10 cellular contexts compared by ENCODE assay signal in genomic region chr19:46142294-46142693, GRCh38. TPM values are rescaled to one million over a fixed set of nuclear protein-coding genes. Genes with fewer than 3 reads are reported as not detected.
"Had no signal": no experiment of that assay in that cellular context is flagged by ENCODE, and none has a peak within 500 bp of the region (broad histone marks: within the 10 kb centered on the region; RNA-seq: fewer than 3 reads in every experiment).

No MANE protein-coding gene starts in this region.

- H3K4me3 ChIP-seq: GM23338, HAP-1 had no signal

- H3K9me3 Mint-ChIP-seq: GM23338, HFFc6 had no signal

- H2AFZ ChIP-seq: GM23338 had no signal

- H3K4me1 ChIP-seq: HAP-1 had no signal

- H3K27ac ChIP-seq: HL-60 had no signal

- H3K4me3 Mint-ChIP-seq: GM23338, HFFc6, IgD-negative memory B cell had no signal

- H3K4me2 ChIP-seq: GM23338 had no signal

- H3K36me3 ChIP-seq: HAP-1 had no signal

- DNase-seq: H7, HFFc6, KG1 had no signal

- ATAC-seq: GM23338, HCT116 had no signal

- H3K4me1 Mint-ChIP-seq: GM23338, IgD-negative memory B cell had no signal

- H3K9me3 ChIP-seq: HAP-1 had no signal

- H3K36me3 Mint-ChIP-seq: IgD-negative memory B cell had no signal

- H3K27ac Mint-ChIP-seq: GM23338, HFFc6, IgD-negative memory B cell had no signal

RNA-seq across cellular contexts. Expression of gene IGFL2, which starts 5.7 kb away (rescaled TPM):
- total RNA-seq: GM23338, H4, HFFc6, HT1080 had no signal
- polyA plus RNA-seq: GM23338, IgD-negative memory B cell had no signal

RNA-seq across cellular contexts. Expression of gene IGFL3, which starts 17.8 kb away (rescaled TPM):
- total RNA-seq: GM23338, H7, HFFc6 had no signal
- polyA plus RNA-seq: GM23338, IgD-negative memory B cell had no signal
